1 cellular context compared by ENCODE assay signal in the genomic region with DNA sequence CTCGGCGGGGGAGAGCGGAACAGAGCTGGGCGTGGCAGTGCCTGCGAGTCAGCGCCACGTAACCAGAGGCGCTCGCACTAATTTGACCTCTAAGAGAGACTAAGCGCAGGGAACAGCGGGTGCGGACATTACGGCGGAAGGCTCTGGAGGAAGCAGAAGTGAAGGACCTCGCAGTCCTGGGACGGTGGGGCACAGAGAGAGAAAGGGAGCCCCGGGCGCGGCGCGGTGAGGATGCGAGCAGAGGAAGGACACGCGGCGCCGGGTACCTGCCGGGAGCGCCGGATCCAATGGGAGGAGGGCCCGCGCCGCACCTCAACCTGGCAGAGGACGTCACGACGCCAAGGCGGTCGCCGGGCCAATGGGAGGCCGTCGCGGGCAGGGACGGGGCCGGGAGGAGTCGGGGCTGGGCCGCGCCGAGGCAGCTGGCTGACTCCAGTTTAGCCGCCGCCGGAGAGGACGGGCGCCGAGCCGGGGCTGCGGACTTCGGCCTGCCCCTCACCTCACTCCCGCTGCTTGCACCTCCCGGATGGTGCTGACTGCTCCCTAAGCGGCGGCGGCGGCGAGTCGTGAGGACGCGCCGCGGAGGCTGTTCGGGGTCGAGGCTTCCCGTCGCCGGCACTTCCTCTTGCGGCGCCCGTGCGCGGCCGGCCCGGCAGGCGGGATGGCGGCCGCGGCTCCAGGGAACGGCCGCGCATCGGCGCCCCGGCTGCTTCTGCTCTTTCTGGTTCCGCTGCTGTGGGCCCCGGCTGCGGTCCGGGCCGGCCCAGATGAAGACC.
TF ChIP-seq lines count a peak whose summit lies in the region.

A gene with protein sequence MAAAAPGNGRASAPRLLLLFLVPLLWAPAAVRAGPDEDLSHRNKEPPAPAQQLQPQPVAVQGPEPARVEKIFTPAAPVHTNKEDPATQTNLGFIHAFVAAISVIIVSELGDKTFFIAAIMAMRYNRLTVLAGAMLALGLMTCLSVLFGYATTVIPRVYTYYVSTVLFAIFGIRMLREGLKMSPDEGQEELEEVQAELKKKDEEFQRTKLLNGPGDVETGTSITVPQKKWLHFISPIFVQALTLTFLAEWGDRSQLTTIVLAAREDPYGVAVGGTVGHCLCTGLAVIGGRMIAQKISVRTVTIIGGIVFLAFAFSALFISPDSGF (plus strand): TSS at position 429 of the 776 bp plus-strand sequence. CDS start 233 bp downstream, at position 662.

TF ChIP-seq in HepG2, 621 proteins besides CTCF, POLR2A, EP300 and RAD21 (continued from another document and continues in another):
- TF ChIP-seq, protein P1, sequence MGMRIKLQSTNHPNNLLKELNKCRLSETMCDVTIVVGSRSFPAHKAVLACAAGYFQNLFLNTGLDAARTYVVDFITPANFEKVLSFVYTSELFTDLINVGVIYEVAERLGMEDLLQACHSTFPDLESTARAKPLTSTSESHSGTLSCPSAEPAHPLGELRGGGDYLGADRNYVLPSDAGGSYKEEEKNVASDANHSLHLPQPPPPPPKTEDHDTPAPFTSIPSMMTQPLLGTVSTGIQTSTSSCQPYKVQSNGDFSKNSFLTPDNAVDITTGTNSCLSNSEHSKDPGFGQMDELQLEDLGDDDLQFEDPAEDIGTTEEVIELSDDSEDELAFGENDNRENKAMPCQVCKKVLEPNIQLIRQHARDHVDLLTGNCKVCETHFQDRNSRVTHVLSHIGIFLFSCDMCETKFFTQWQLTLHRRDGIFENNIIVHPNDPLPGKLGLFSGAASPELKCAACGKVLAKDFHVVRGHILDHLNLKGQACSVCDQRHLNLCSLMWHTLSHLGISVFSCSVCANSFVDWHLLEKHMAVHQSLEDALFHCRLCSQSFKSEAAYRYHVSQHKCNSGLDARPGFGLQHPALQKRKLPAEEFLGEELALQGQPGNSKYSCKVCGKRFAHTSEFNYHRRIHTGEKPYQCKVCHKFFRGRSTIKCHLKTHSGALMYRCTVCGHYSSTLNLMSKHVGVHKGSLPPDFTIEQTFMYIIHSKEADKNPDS (CRISPR knock-in tag; IDR thresholded peaks at IDR 0.05): peak; percentile 86; the same call in 1 of the 2 replicates
- TF ChIP-seq NAIF1 (CRISPR knock-in tag; IDR thresholded peaks at IDR 0.05; ENCODE audit: borderline replicate concordance): no peak; the same call in 1 of the 2 replicates
- TF ChIP-seq GATAD2A (CRISPR knock-in tag; IDR thresholded peaks at IDR 0.05): 0 out of 2 replicates have a peak, but pooled peaks have one; percentile 23
- TF ChIP-seq, protein P2, sequence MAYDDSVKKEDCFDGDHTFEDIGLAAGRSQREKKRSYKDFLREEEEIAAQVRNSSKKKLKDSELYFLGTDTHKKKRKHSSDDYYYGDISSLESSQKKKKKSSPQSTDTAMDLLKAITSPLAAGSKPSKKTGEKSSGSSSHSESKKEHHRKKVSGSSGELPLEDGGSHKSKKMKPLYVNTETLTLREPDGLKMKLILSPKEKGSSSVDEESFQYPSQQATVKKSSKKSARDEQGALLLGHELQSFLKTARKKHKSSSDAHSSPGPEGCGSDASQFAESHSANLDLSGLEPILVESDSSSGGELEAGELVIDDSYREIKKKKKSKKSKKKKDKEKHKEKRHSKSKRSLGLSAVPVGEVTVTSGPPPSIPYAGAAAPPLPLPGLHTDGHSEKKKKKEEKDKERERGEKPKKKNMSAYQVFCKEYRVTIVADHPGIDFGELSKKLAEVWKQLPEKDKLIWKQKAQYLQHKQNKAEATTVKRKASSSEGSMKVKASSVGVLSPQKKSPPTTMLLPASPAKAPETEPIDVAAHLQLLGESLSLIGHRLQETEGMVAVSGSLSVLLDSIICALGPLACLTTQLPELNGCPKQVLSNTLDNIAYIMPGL (CRISPR knock-in tag; IDR thresholded peaks at IDR 0.05; ENCODE audit: borderline replicate concordance in 1 of 2, low read depth in 1 of 2): peak; percentile 51 to 70; a peak in 1 of 4 replicates
- TF ChIP-seq PTBP1 (IDR thresholded peaks at IDR 0.05; ENCODE audit: low read depth, low read length, poor library complexity, severe bottlenecking): no peak
- peak; percentile 64; the same call in 1 of the 2 replicates for TF ChIP-seq HIVEP1 (CRISPR knock-in tag; IDR thresholded peaks at IDR 0.05)
- TF ChIP-seq TCF12 (IDR thresholded peaks at IDR 0.05): no peak
- peak; percentile 85; the same call in 1 of the 2 replicates for TF ChIP-seq TCF12 (CRISPR knock-in tag; IDR thresholded peaks at IDR 0.05)
- no peak; the same call in 1 of the 2 replicates for TF ChIP-seq ZNF792 (CRISPR knock-in tag; IDR thresholded peaks at IDR 0.05)
- TF ChIP-seq, protein P3, sequence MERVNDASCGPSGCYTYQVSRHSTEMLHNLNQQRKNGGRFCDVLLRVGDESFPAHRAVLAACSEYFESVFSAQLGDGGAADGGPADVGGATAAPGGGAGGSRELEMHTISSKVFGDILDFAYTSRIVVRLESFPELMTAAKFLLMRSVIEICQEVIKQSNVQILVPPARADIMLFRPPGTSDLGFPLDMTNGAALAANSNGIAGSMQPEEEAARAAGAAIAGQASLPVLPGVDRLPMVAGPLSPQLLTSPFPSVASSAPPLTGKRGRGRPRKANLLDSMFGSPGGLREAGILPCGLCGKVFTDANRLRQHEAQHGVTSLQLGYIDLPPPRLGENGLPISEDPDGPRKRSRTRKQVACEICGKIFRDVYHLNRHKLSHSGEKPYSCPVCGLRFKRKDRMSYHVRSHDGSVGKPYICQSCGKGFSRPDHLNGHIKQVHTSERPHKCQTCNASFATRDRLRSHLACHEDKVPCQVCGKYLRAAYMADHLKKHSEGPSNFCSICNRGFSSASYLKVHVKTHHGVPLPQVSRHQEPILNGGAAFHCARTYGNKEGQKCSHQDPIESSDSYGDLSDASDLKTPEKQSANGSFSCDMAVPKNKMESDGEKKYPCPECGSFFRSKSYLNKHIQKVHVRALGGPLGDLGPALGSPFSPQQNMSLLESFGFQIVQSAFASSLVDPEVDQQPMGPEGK (CRISPR knock-in tag; IDR thresholded peaks at IDR 0.05): peak; percentile 31
- peak; percentile 27; the same call in 1 of the 2 replicates for TF ChIP-seq SIN3A (IDR thresholded peaks at IDR 0.05; ENCODE audit: borderline replicate concordance, low read depth, low read length)
- TF ChIP-seq ZNF335 (CRISPR knock-in tag; IDR thresholded peaks at IDR 0.05): no peak
- peak; percentile 50; the same call in 1 of the 2 replicates for TF ChIP-seq ZNF367 (CRISPR knock-in tag; IDR thresholded peaks at IDR 0.05; ENCODE audit: borderline replicate concordance)
- TF ChIP-seq ZNF678 (CRISPR knock-in tag; IDR thresholded peaks at IDR 0.05): 0 out of 2 replicates have a peak, but pooled peaks have one; percentile 26
- TF ChIP-seq KAT8 (CRISPR knock-in tag; IDR thresholded peaks at IDR 0.05): peak; percentile 65
- peak; percentile 56 for TF ChIP-seq SALL1 (CRISPR knock-in tag; IDR thresholded peaks at IDR 0.05)
- TF ChIP-seq, protein P4, sequence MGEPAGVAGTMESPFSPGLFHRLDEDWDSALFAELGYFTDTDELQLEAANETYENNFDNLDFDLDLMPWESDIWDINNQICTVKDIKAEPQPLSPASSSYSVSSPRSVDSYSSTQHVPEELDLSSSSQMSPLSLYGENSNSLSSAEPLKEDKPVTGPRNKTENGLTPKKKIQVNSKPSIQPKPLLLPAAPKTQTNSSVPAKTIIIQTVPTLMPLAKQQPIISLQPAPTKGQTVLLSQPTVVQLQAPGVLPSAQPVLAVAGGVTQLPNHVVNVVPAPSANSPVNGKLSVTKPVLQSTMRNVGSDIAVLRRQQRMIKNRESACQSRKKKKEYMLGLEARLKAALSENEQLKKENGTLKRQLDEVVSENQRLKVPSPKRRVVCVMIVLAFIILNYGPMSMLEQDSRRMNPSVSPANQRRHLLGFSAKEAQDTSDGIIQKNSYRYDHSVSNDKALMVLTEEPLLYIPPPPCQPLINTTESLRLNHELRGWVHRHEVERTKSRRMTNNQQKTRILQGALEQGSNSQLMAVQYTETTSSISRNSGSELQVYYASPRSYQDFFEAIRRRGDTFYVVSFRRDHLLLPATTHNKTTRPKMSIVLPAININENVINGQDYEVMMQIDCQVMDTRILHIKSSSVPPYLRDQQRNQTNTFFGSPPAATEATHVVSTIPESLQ (CRISPR knock-in tag; conservative IDR thresholded peaks at IDR 0.05): no peak
- TF ChIP-seq HNRNPUL1 (IDR thresholded peaks at IDR 0.05; ENCODE audit: low read depth, low read length): no peak
- 0 out of 2 replicates have a peak, but pooled peaks have one; percentile 44 for TF ChIP-seq ZNF44 (CRISPR knock-in tag; IDR thresholded peaks at IDR 0.05)
- TF ChIP-seq REPIN1 (CRISPR knock-in tag; IDR thresholded peaks at IDR 0.05; ENCODE audit: borderline replicate concordance, low read depth): peak; percentile 59; the same call in 1 of the 2 replicates
- TF ChIP-seq, protein P5, sequence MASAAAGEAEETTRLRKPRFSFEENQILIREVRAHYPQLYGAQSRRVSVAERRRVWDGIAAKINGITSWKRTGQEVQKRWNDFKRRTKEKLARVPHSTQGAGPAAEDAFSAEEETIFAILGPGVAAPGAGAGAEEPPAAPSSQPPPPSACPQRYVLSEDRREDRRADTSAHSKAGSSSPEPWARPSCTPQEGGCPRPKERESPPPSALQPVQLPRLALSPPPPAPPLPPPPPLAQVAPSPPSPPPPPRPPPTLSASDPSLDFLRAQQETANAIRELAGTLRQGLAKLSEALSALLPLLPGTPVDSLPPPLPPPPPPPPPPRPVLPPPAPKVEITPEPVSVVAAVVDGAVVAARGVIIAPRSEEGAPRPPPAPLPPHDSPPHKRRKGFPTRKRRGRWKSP (CRISPR knock-in tag; IDR thresholded peaks at IDR 0.05): peak; percentile 56
- TF ChIP-seq, protein P6, sequence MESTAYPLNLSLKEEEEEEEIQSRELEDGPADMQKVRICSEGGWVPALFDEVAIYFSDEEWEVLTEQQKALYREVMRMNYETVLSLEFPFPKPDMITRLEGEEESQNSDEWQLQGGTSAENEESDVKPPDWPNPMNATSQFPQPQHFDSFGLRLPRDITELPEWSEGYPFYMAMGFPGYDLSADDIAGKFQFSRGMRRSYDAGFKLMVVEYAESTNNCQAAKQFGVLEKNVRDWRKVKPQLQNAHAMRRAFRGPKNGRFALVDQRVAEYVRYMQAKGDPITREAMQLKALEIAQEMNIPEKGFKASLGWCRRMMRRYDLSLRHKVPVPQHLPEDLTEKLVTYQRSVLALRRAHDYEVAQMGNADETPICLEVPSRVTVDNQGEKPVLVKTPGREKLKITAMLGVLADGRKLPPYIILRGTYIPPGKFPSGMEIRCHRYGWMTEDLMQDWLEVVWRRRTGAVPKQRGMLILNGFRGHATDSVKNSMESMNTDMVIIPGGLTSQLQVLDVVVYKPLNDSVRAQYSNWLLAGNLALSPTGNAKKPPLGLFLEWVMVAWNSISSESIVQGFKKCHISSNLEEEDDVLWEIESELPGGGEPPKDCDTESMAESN (CRISPR knock-in tag; conservative IDR thresholded peaks at IDR 0.05): peak; percentile 52; the same call in 1 of the 2 replicates
- no peak for TF ChIP-seq AGO1 (IDR thresholded peaks at IDR 0.05; ENCODE audit: low read depth, low read length, poor library complexity, severe bottlenecking)
- peak; percentile 17 for TF ChIP-seq SKI (IDR thresholded peaks at IDR 0.05; ENCODE audit: partially characterized antibody)
- TF ChIP-seq ZNF441 (CRISPR knock-in tag; IDR thresholded peaks at IDR 0.05; ENCODE audit: borderline replicate concordance): peak; percentile 58
- TF ChIP-seq, protein P7, sequence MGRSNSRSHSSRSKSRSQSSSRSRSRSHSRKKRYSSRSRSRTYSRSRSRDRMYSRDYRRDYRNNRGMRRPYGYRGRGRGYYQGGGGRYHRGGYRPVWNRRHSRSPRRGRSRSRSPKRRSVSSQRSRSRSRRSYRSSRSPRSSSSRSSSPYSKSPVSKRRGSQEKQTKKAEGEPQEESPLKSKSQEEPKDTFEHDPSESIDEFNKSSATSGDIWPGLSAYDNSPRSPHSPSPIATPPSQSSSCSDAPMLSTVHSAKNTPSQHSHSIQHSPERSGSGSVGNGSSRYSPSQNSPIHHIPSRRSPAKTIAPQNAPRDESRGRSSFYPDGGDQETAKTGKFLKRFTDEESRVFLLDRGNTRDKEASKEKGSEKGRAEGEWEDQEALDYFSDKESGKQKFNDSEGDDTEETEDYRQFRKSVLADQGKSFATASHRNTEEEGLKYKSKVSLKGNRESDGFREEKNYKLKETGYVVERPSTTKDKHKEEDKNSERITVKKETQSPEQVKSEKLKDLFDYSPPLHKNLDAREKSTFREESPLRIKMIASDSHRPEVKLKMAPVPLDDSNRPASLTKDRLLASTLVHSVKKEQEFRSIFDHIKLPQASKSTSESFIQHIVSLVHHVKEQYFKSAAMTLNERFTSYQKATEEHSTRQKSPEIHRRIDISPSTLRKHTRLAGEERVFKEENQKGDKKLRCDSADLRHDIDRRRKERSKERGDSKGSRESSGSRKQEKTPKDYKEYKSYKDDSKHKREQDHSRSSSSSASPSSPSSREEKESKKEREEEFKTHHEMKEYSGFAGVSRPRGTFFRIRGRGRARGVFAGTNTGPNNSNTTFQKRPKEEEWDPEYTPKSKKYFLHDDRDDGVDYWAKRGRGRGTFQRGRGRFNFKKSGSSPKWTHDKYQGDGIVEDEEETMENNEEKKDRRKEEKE (IDR thresholded peaks at IDR 0.05): no peak
- peak; percentile 85 for TF ChIP-seq ZMYM4 (CRISPR knock-in tag; IDR thresholded peaks at IDR 0.05)
- TF ChIP-seq, protein P8, sequence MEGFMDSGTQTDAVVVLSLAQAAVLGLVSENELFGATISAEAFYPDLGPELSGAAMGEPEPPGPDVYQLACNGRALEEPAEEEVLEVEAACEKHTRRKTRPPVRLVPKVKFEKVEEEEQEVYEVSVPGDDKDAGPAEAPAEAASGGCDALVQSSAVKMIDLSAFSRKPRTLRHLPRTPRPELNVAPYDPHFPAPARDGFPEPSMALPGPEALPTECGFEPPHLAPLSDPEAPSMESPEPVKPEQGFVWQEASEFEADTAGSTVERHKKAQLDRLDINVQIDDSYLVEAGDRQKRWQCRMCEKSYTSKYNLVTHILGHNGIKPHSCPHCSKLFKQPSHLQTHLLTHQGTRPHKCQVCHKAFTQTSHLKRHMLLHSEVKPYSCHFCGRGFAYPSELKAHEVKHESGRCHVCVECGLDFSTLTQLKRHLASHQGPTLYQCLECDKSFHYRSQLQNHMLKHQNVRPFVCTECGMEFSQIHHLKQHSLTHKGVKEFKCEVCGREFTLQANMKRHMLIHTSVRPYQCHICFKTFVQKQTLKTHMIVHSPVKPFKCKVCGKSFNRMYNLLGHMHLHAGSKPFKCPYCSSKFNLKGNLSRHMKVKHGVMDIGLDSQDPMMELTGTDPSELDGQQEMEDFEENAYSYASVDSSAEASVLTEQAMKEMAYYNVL (CRISPR knock-in tag; IDR thresholded peaks at IDR 0.05; ENCODE audit: borderline replicate concordance): 0 out of 2 replicates have a peak, but pooled peaks have one; percentile 43
- peak; percentile 42; the same call in 1 of the 2 replicates for TF ChIP-seq MEIS1 (CRISPR knock-in tag; IDR thresholded peaks at IDR 0.05; ENCODE audit: borderline replicate concordance)
- TF ChIP-seq ISL2 (CRISPR knock-in tag; IDR thresholded peaks at IDR 0.05): peak; percentile 24; the same call in 1 of the 2 replicates
- TF ChIP-seq TBX2 (CRISPR knock-in tag; IDR thresholded peaks at IDR 0.05; ENCODE audit: borderline replicate concordance): peak; percentile 76
- TF ChIP-seq TEAD3 (CRISPR knock-in tag; optimal IDR thresholded peaks at IDR 0.05; ENCODE audit: borderline replicate concordance): no peak
- peak; percentile 49; the same call in 1 of the 2 replicates for TF ChIP-seq EED (CRISPR knock-in tag; IDR thresholded peaks at IDR 0.05)
- peak; percentile 92 for TF ChIP-seq MXD4 (CRISPR knock-in tag; IDR thresholded peaks at IDR 0.05)
- 0 out of 2 replicates have a peak, but pooled peaks have one; percentile 31 for TF ChIP-seq ZNF839 (CRISPR knock-in tag; IDR thresholded peaks at IDR 0.05; ENCODE audit: borderline replicate concordance)
- TF ChIP-seq, protein P9, sequence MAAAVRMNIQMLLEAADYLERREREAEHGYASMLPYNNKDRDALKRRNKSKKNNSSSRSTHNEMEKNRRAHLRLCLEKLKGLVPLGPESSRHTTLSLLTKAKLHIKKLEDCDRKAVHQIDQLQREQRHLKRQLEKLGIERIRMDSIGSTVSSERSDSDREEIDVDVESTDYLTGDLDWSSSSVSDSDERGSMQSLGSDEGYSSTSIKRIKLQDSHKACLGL (CRISPR knock-in tag; IDR thresholded peaks at IDR 0.05): peak; percentile 91
